19 cellular contexts compared by ENCODE assay signal in the genomic region with DNA sequence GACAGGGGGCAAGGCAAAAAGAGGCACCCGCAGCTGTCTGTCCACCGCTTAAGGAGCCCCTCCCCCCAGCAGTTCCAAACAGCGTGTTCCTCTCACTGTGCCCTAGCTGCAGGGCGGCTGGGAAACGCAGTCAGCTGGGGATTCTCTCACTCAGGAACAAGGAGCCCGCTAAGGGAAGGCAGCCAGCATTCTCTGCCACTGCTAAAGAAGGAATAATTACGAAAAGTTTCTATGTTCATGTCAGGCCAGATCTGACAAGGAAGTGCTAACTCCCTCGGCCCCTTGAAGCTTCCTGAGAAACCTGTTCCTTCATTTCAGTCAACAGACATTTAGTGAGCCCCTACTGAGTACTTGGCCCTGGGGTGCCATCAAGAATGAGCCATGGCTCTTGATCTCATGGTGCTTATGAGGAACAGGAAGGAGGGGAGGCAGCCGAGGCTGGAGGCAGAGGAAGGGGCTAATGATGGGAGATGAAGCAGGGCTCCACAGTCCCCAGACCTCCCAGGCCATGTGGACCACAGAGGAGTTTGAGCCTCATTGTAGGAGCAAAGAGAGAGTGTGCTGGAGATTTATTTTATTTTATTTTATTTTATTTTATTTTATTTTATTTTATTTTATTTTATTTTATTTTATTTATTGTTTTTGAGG.
A peak's percentile ranks its signal among the peaks of the same experiment; 100 is the strongest.
DNase-seq lines count a peak whose midpoint lies in the region; ATAC-seq, FAIRE-seq and TF ChIP-seq lines count a peak whose summit lies in the region.
"Had no signal": no experiment of that assay in that cellular context is flagged by ENCODE, and none has a peak within 500 bp of the region (broad histone marks: within the 10 kb centered on the region; RNA-seq: fewer than 3 reads in every experiment).

No MANE protein-coding gene starts in this region.

- H3K9me3 ChIP-seq in hepatocyte (ENCODE audit: low read depth): no peaks in the 10 kb centered on the region
- H3K9me3 ChIP-seq in CD8-positive, alpha-beta T cell (ENCODE audit: low read length): no peaks in the 10 kb centered on the region

- CTCF ChIA-PET in CD8-positive, alpha-beta T cell (lab: Charles Lee): no interaction called here

- POLR2A ChIA-PET in CD8-positive, alpha-beta T cell (lab: Charles Lee): no interaction called here

- DNase-seq in Ammon's horn (ENCODE audit: low spot score) (peak; percentile 49), RPMI7951 (ENCODE audit: low read depth) (peak; percentile 74), hepatocyte (ENCODE audit: low spot score) (peak; percentile 55), omental fat pad (ENCODE audit: low spot score) (no peak), NCI-H2196 treated with DMSO at 0.1 percent for 48 hours (lab: John Stamatoyannopoulos, UW; ENCODE audit: unreplicated experiment) (no peak), dermis blood vessel endothelial cell (no peak), frontal cortex (ENCODE audit: low spot score in 2 of 2) (no peak)
- no peak for DNase-seq in CD8-positive, alpha-beta T cell
- DNase-seq: activated CD4-positive, CD25-positive, alpha-beta regulatory T cell; activated CD8-positive, alpha-beta memory T cell treated with anti-CD3 and anti-CD28 coated beads, Interleukin-2, amount 50 U/mL, for 4 hours; activated naive CD8-positive, alpha-beta T cell treated with anti-CD3 and anti-CD28 coated beads for 36 hours; GM23248; naive thymus-derived CD8-positive, alpha-beta T cell; NCI-H1105; NCI-H2227 treated with DMSO at 0.1 percent for 48 hours; stimulated activated naive CD4-positive, alpha-beta T cell treated with Interleukin-2 at 50 U/mL for 16 hours had no signal

- H3K27me3 ChIP-seq in hepatocyte: no peaks in the 10 kb centered on the region
- no peaks in the 10 kb centered on the region for H3K27me3 ChIP-seq in CD8-positive, alpha-beta T cell (ENCODE audit: insufficient read depth, low read length)

- H3K4me3 ChIP-seq in hepatocyte: no peak overlapping the region
- H3K4me3 ChIP-seq in CD8-positive, alpha-beta T cell (ENCODE audit: low read depth, low read length): no peak overlapping the region
- H3K4me3 ChIP-seq: GM23248 had no signal

- H3K9me3 Mint-ChIP-seq in CD8-positive, alpha-beta T cell: no peaks in the 10 kb centered on the region
- H3K9me3 Mint-ChIP-seq: activated naive CD8-positive, alpha-beta T cell treated with anti-CD3 and anti-CD28 coated beads for 36 hours; central memory CD8-positive, alpha-beta T cell; IgD-negative memory B cell; naive thymus-derived CD8-positive, alpha-beta T cell had no signal

- no peak overlapping the region for H2AFZ ChIP-seq in hepatocyte
- H2AFZ ChIP-seq: GM23248 had no signal

- H3K4me1 Mint-ChIP-seq in CD8-positive, alpha-beta T cell (ENCODE audit: low read depth): no peaks in the 10 kb centered on the region
- H3K4me1 Mint-ChIP-seq: activated naive CD8-positive, alpha-beta T cell treated with anti-CD3 and anti-CD28 coated beads for 36 hours; central memory CD8-positive, alpha-beta T cell; IgD-negative memory B cell had no signal

- H3K4me1 ChIP-seq in hepatocyte (ENCODE audit: insufficient read depth): peaks cover 8% of the 10 kb centered on the region
- H3K4me1 ChIP-seq in CD8-positive, alpha-beta T cell (ENCODE audit: insufficient read depth, low read length): no peaks in the 10 kb centered on the region

- no peak for FAIRE-seq in frontal cortex (lab: Jason Lieb, UNC)
- FAIRE-seq: endothelial cell of umbilical vein had no signal

- TF ChIP-seq CTCF in hepatocyte (IDR thresholded peaks at IDR 0.05; ENCODE audit: poor library complexity) (no peak), omental fat pad (IDR thresholded peaks at IDR 0.05) (no peak)
- TF ChIP-seq CTCF in CD8-positive, alpha-beta T cell (IDR thresholded peaks at IDR 0.05): no peak

- peak overlapping the region; percentile 80 for H3K27ac ChIP-seq in hepatocyte
- no peak overlapping the region for H3K27ac ChIP-seq in CD8-positive, alpha-beta T cell (ENCODE audit: low read depth, low read length)
- H3K27ac ChIP-seq: GM23248 had no signal

- H3K36me3 ChIP-seq in hepatocyte (replicated peaks; ENCODE audit: insufficient read depth, low read depth): no peaks in the 10 kb centered on the region
- no peaks in the 10 kb centered on the region for H3K36me3 ChIP-seq in CD8-positive, alpha-beta T cell (ENCODE audit: insufficient read depth, low read length)

- H3K4me3 Mint-ChIP-seq in CD8-positive, alpha-beta T cell: no peak overlapping the region
- H3K4me3 Mint-ChIP-seq: activated naive CD8-positive, alpha-beta T cell treated with anti-CD3 and anti-CD28 coated beads for 36 hours; central memory CD8-positive, alpha-beta T cell; IgD-negative memory B cell; naive thymus-derived CD8-positive, alpha-beta T cell had no signal

- peak; percentile 12 for ATAC-seq in omental fat pad (ENCODE audit: low FRiP score)
- ATAC-seq in CD8-positive, alpha-beta T cell: no peak
- ATAC-seq: naive thymus-derived CD8-positive, alpha-beta T cell had no signal

- H3K4me2 ChIP-seq in hepatocyte: peak overlapping the region; percentile 56

- peaks cover 9% of the 10 kb centered on the region for H3K27me3 Mint-ChIP-seq in CD8-positive, alpha-beta T cell (ENCODE audit: low read depth)

- intact Hi-C loops in CD8-positive, alpha-beta T cell (cut with DNase I, micrococcal nuclease): no loop called here

- H3K79me2 ChIP-seq in hepatocyte: no peaks in the 10 kb centered on the region

- H3K36me3 Mint-ChIP-seq in CD8-positive, alpha-beta T cell: no peaks in the 10 kb centered on the region
- H3K36me3 Mint-ChIP-seq: activated naive CD8-positive, alpha-beta T cell treated with anti-CD3 and anti-CD28 coated beads for 36 hours had no signal

- 29% methylated on average over 9 of the region's 9 CpGs for WGBS in hepatocyte (ENCODE audit: low lambda C conversion rate, missing lambda C conversion rate)

- H4K20me1 ChIP-seq in hepatocyte (ENCODE audit: insufficient read depth, poor library complexity, severe bottlenecking): no peaks in the 10 kb centered on the region

- no peaks in the 10 kb centered on the region for H3K9me2 ChIP-seq in hepatocyte (replicated peaks; ENCODE audit: insufficient read depth)

- H3K27ac Mint-ChIP-seq in CD8-positive, alpha-beta T cell: no peak overlapping the region
- H3K27ac Mint-ChIP-seq: activated naive CD8-positive, alpha-beta T cell treated with anti-CD3 and anti-CD28 coated beads for 36 hours; IgD-negative memory B cell had no signal

Comparison
In these comparisons a context has a peak if more than half of its experiments do, and no peak if none do; other contexts are left out.
1. DNase-seq: peak in Ammon's horn (single experiment), RPMI7951 (single experiment) and hepatocyte (single experiment); none in omental fat pad (single experiment), NCI-H2196 treated with DMSO at 0.1 percent for 48 hours (single experiment), dermis blood vessel endothelial cell (single experiment), frontal cortex (0 of 2) and CD8-positive, alpha-beta T cell (0 of 7).